Comparison of ENCODE assay signal across 1 cellular context in genomic region chr6:36928547-36928918, GRCh38.
A peak's percentile ranks its signal among the peaks of the same experiment; 100 is the strongest.
TF ChIP-seq lines count a peak whose summit lies in the region.

No MANE protein-coding gene starts in this region.

TF ChIP-seq in K562, 482 proteins besides CTCF, POLR2A, EP300 and RAD21:
- peak; percentile 36; the same call in 1 of the 2 replicates for TF ChIP-seq POLR2G (IDR thresholded peaks at IDR 0.05; ENCODE audit: low read depth, low read length)
- peak; percentile 78; the same call in 1 of the 2 replicates for TF ChIP-seq POLR2AphosphoS2 (IDR thresholded peaks at IDR 0.05; ENCODE audit: low read length)
- no peak for TF ChIP-seq FOXK2 (conservative IDR thresholded peaks at IDR 0.05 in 1 of 2, IDR thresholded peaks at IDR 0.05 in 1 of 2; ENCODE audit: low read depth in 2 of 2)
TF ChIP-seq in K562: peak in this region for 2.
